ENCODE assay signal across 21 cellular contexts in the genomic region with DNA sequence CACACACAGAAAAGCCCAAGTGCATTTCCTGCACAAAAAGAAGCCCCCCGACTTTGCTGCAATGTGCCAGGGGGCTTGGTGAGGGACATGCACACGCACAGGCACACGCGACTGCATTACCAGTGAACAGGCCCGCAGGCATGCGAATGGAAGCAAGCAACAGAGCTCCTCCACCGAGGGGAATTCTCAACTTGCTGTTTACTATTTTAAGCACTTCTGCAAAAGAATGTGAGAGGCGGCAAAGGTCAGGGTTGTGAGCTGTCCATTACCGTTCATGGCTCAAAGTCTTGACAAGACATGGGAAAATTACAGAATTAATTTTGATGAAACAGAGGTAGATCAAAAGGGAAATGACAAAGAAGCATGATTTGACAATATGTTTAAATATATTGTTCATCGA.
DNase-seq lines count a peak whose midpoint lies in the region; ATAC-seq, FAIRE-seq and TF ChIP-seq lines count a peak whose summit lies in the region.
"Had no signal": no experiment of that assay in that cellular context is flagged by ENCODE, and none has a peak within 500 bp of the region (broad histone marks: within the 10 kb centered on the region; RNA-seq: fewer than 3 reads in every experiment).

No MANE protein-coding gene starts in this region.

- peaks cover 58% of the 10 kb centered on the region for H3K4me1 Mint-ChIP-seq in chondrocyte (ENCODE audit: low read depth)
- peaks cover 71% of the 10 kb centered on the region for H3K4me1 Mint-ChIP-seq in osteocyte (ENCODE audit: unreplicated experiment)
- H3K4me1 Mint-ChIP-seq: activated CD4-positive, alpha-beta T cell treated with anti-CD3 and anti-CD28 coated beads for 36 hours had no signal

- TF ChIP-seq CTCF in chondrocyte (IDR thresholded peaks at IDR 0.05) (no peak), osteocyte (IDR thresholded peaks at IDR 0.05) (no peak), pancreas (IDR thresholded peaks at IDR 0.05) (no peak)

- H3K27ac Mint-ChIP-seq in chondrocyte (ENCODE audit: unreplicated experiment) = peak overlapping the region; percentile 30
- peak overlapping the region; percentile 45 for H3K27ac Mint-ChIP-seq in osteocyte (ENCODE audit: unreplicated experiment)
- H3K27ac Mint-ChIP-seq: activated CD4-positive, alpha-beta T cell treated with anti-CD3 and anti-CD28 coated beads for 36 hours; T-helper 2 cell treated with Interferon-gamma antibody and Interleukin-4, amounts not matched to agents 5 μg/mL and 100 μg/mL, for 36 hours had no signal

- no peaks in the 10 kb centered on the region for H3K36me3 Mint-ChIP-seq in chondrocyte (ENCODE audit: low read depth)
- no peaks in the 10 kb centered on the region for H3K36me3 Mint-ChIP-seq in osteocyte (ENCODE audit: unreplicated experiment)

- H3K4me3 Mint-ChIP-seq in chondrocyte (ENCODE audit: unreplicated experiment) (no peak overlapping the region), osteocyte (ENCODE audit: unreplicated experiment) (no peak overlapping the region)
- H3K4me3 Mint-ChIP-seq: activated CD4-positive, alpha-beta T cell treated with anti-CD3 and anti-CD28 coated beads for 36 hours; T-helper 2 cell treated with Interferon-gamma antibody and Interleukin-4, amounts not matched to agents 5 μg/mL and 100 μg/mL, for 36 hours had no signal

- WGBS in pancreas, 2 donors = 51 to 53% methylated on average over 10 of the region's 10 CpGs

- H3K36me3 ChIP-seq in pancreas = no peaks in the 10 kb centered on the region
- H3K36me3 ChIP-seq: thyroid gland had no signal

- no peak overlapping the region for H3K27ac ChIP-seq in pancreas
- H3K27ac ChIP-seq: thyroid gland had no signal

- no peaks in the 10 kb centered on the region for H3K4me1 ChIP-seq in pancreas

- no peak for TF ChIP-seq POLR2A in GM12892 (IDR thresholded peaks at IDR 0.05; ENCODE audit: low read depth, low read length)

- DNase-seq in GM12892 (ENCODE audit: insufficient read length) (no peak), chondrocyte (ENCODE audit: low spot score) (no peak), osteocyte (ENCODE audit: extremely low spot score, unreplicated experiment) (no peak), SIG-M5 treated with dmso at 0.1 percent for 504 hours (lab: John Stamatoyannopoulos, UW; ENCODE audit: unreplicated experiment) (no peak), pancreas (no peak), T-helper 1 cell (no peak)
- DNase-seq: activated CD4-positive, alpha-beta T cell treated with anti-CD3 and anti-CD28 coated beads for 36 hours; activated naive CD4-positive, alpha-beta T cell treated with Interleukin-2 at 50 U/mL for 16 hours; GF-D8; head of caudate nucleus; mucosa of descending colon; NCI-H187; nucleus accumbens; SHP77 treated with DMSO at 0.1 percent for 48 hours; stimulated activated CD4-positive, alpha-beta T cell treated with anti-CD3 and anti-CD28 coated beads, Interleukin-4, amount 100 ng/mL, for 24 hours; thyroid gland had no signal

- H3K27me3 Mint-ChIP-seq in chondrocyte (ENCODE audit: low read depth) (no peaks in the 10 kb centered on the region), osteocyte (ENCODE audit: unreplicated experiment) (no peaks in the 10 kb centered on the region)

- ATAC-seq in HG02798 (IDR thresholded peaks at IDR 0.05; ENCODE audit: poor library complexity, unreplicated experiment) (peak; percentile 32), HG03097 (IDR thresholded peaks at IDR 0.05; ENCODE audit: low FRiP score, unreplicated experiment) (no peak), pancreas (no peak)
- ATAC-seq: activated CD4-positive, alpha-beta T cell treated with anti-CD3 and anti-CD28 coated beads for 36 hours; mucosa of descending colon had no signal

- H3K4me3 ChIP-seq in pancreas = no peak overlapping the region
- H3K4me3 ChIP-seq: mucosa of descending colon, thyroid gland had no signal

- intact Hi-C loops in pancreas (cut with DNase I) = loop anchor here in 1 of 3 donors (10.0 kb wide), 1 partner anchor 628 kb away; no protein-coding TSS in a partner anchor

- FAIRE-seq in GM12892 (lab: Jason Lieb, UNC) = peak; percentile 88
- FAIRE-seq in pancreas (lab: Jason Lieb, UNC) = no peak
- FAIRE-seq: HTR-8/SVneo, keratinocyte had no signal

- H3K9me3 ChIP-seq in pancreas = no peaks in the 10 kb centered on the region
- H3K9me3 ChIP-seq: mucosa of descending colon, thyroid gland had no signal

- no peaks in the 10 kb centered on the region for H3K27me3 ChIP-seq in pancreas
- H3K27me3 ChIP-seq: thyroid gland had no signal

- H3K9me3 Mint-ChIP-seq in chondrocyte (ENCODE audit: low read depth) = no peaks in the 10 kb centered on the region
- H3K9me3 Mint-ChIP-seq in osteocyte (ENCODE audit: unreplicated experiment) = no peaks in the 10 kb centered on the region
- H3K9me3 Mint-ChIP-seq: T-helper 2 cell treated with Interferon-gamma antibody and Interleukin-4, amounts not matched to agents 5 μg/mL and 100 μg/mL, for 36 hours had no signal
